In the genomic region with DNA sequence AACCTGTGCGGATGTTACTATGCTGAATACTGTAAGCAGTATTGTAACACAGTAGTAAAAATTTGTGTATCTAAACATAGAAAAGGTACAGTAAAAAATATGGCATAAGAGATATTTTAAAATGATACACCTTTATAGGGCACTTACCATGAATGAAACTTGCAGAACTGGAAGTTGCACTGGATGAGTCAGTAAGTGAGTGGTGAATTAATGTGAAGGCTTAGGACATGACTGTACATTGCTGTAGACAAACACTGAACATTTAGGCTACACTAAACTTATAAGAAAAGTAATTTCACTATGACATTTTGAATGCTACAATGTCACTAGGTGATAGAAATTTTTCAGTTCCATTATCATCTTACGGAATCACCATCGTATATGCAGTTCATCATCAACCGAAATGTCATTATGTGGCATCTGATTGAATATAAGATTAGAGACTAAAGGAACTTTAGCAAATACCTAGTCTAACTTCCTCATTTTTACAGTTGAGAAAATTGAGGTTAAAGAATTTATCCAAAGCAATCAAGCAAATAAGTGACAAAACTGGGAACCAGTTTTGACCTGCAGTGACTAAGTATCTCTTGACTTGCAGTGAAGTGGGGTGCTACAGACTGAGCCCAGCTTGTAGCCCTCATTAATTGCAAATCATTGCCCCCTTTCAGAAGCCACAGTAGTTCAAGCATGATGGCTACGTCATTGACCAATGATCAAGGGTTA, we compare ENCODE assay signal across 11 cellular contexts. TPM values are rescaled to one million over a fixed set of nuclear protein-coding genes. Genes with fewer than 3 reads are reported as not detected.
A peak's percentile ranks its signal among the peaks of the same experiment; 100 is the strongest.
DNase-seq lines count a peak whose midpoint lies in the region; ATAC-seq and TF ChIP-seq lines count a peak whose summit lies in the region.
"Had no signal": no experiment of that assay in that cellular context is flagged by ENCODE, and none has a peak within 500 bp of the region (broad histone marks: within the 10 kb centered on the region; RNA-seq: fewer than 3 reads in every experiment).

No MANE protein-coding gene starts in this region.

- DNase-seq in RWPE2 (ENCODE audit: low spot score), result no peak
- DNase-seq in kidney tubule cell (ENCODE audit: low spot score), result peak; percentile 89
- DNase-seq in Peyer's patch, result no peak
- DNase-seq in NCI-H446 (lab: John Stamatoyannopoulos, UW), result no peak
- DNase-seq in HK-2 (ENCODE audit: unreplicated experiment), result no peak
- DNase-seq: tibial artery had no signal

- peak overlapping the region; percentile 66 for H3K27ac ChIP-seq in RWPE2 (ENCODE audit: poor library complexity, severe bottlenecking)
- H3K27ac ChIP-seq in Peyer's patch, result no peak overlapping the region
- H3K27ac ChIP-seq: tibial artery had no signal

- TF ChIP-seq POLR2A in Peyer's patch (IDR thresholded peaks at IDR 0.05), result no peak

- H3K27me3 ChIP-seq in RWPE2 (ENCODE audit: insufficient read depth, poor library complexity, severe bottlenecking) (no peaks in the 10 kb centered on the region), Peyer's patch (no peaks in the 10 kb centered on the region)

- H3K4me1 ChIP-seq in RWPE2 (ENCODE audit: insufficient read depth, poor library complexity, severe bottlenecking), result peaks cover 22% of the 10 kb centered on the region
- no peaks in the 10 kb centered on the region for H3K4me1 ChIP-seq in Peyer's patch
- H3K4me1 ChIP-seq: tibial artery had no signal

- peak; percentile 69 for ATAC-seq in GM18511 (IDR thresholded peaks at IDR 0.05; ENCODE audit: unreplicated experiment)
- ATAC-seq in HG03060 (IDR thresholded peaks at IDR 0.05; ENCODE audit: low read depth, unreplicated experiment), result peak; percentile 45
- ATAC-seq in RWPE2 (ENCODE audit: low read depth), result peak; percentile 100
- no peak for ATAC-seq in GM21360 (IDR thresholded peaks at IDR 0.05; ENCODE audit: unreplicated experiment)

- H3K4me3 ChIP-seq in RWPE2 (ENCODE audit: severe bottlenecking) (no peak overlapping the region), Peyer's patch (no peak overlapping the region)
- H3K4me3 ChIP-seq: tibial artery had no signal

- H3K9me3 ChIP-seq in RWPE2 (ENCODE audit: severe bottlenecking), result no peaks in the 10 kb centered on the region
- no peaks in the 10 kb centered on the region for H3K9me3 ChIP-seq in Peyer's patch
- H3K9me3 ChIP-seq: tibial artery had no signal

- H3K36me3 ChIP-seq in RWPE2 (ENCODE audit: low read depth) (no peaks in the 10 kb centered on the region), Peyer's patch (no peaks in the 10 kb centered on the region)
- H3K36me3 ChIP-seq: tibial artery had no signal

- no peak for TF ChIP-seq CTCF in RWPE2 (IDR thresholded peaks at IDR 0.05; ENCODE audit: poor library complexity, severe bottlenecking)
- no peak for TF ChIP-seq CTCF in Peyer's patch (IDR thresholded peaks at IDR 0.05)

RNA-seq across cellular contexts. Expression of a gene that starts 55.3 kb away (rescaled TPM):
- 10 to 100 TPM in 1 of 4 donors, 1 to 10 TPM in 2, under 1 TPM in 1; 0.80 to 14.1 (median 5.2) TPM for total RNA-seq in Peyer's patch
- total RNA-seq: lung microvascular endothelial cell, OCI-LY7 had no signal
